In the genomic region with DNA sequence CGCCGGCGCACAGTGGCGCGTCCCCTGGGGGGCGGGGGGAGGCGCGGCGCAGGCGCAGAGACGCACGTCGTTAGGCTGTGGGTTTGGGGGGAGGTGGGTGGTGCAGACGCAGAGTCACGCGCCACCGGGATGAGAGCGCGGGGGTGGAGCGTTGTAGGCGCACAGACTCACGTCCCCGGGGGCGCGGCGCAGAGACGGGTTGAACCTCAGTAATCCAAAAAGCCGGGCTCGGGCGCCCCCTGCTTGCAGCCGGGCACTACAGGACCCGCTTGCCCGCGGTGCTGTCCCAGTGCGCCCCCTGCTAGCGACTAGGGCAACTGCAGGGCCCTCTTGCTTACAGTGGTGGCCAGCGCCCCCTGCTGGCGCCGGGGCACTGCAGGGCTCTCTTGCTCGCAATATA, we compare ENCODE assay signal across 10 cellular contexts. TPM values are rescaled to one million over a fixed set of nuclear protein-coding genes. Genes with fewer than 3 reads are reported as not detected.
"Had no signal": no experiment of that assay in that cellular context is flagged by ENCODE, and none has a peak within 500 bp of the region (broad histone marks: within the 10 kb centered on the region; RNA-seq: fewer than 3 reads in every experiment).

No MANE protein-coding gene starts in this region.

RNA-seq across cellular contexts. Expression of a gene that starts 3.4 kb away (rescaled TPM):
- total RNA-seq: activated CD4-positive, alpha-beta memory T cell treated with anti-CD3 and anti-CD28 coated beads for 36 hours; activated T-cell treated with anti-CD3 and anti-CD28 coated beads, Interleukin-2, amount 50 U/mL, for 4 hours; adrenal gland; left colon; mammary epithelial cell; mononuclear cell; naive thymus-derived CD4-positive, alpha-beta T cell; right atrium auricular region; T-helper 1 cell treated with Interleukin-12 subunit alpha and Interleukin-12 subunit beta and Interleukin-4 antibody, amounts not matched to agents 30 ng/mL and 1 ng/mL, for 36 hours; thyroid gland had no signal
- polyA plus RNA-seq: adrenal gland; mammary epithelial cell; naive thymus-derived CD4-positive, alpha-beta T cell had no signal

RNA-seq across cellular contexts. Expression of a gene that starts 47.5 kb away (rescaled TPM):
- polyA plus RNA-seq: mammary epithelial cell; naive thymus-derived CD4-positive, alpha-beta T cell had no signal
